1 cellular context compared by ENCODE assay signal in the genomic region with DNA sequence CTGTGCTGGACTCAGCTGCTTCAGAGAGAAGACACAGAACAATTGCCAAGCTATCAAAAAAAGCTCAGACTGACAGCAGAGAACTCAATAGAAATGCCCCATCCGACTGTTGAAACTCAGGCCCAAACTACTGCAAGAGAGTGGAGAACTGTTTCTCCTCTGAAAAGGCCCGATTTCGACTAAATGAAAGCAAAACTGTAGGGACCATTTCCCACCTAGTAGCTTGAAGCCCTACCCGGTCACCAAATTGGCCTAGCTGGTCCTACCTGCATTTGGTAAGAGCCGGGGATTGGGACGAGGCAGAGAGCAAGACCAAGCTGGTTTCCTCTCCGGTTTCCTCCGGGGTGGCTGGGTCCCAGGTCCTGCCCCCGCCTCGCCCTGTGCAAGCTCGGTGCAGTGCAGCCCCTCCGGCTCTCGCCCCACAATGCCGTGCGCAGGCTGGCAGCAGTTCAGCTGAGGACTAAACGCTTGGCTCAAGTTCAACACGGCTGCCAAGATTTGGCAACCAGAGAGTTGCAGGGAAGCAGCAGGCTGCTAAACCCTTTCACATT.
TF ChIP-seq lines count a peak whose summit lies in the region.

No MANE protein-coding gene starts in this region.

TF ChIP-seq in HepG2, 621 proteins besides CTCF, POLR2A, EP300 and RAD21 (continued from another document):
- TF ChIP-seq NFYC (CRISPR knock-in tag; IDR thresholded peaks at IDR 0.05), result no peak
- no peak for TF ChIP-seq IKZF4 (CRISPR knock-in tag; IDR thresholded peaks at IDR 0.05; ENCODE audit: borderline replicate concordance, low read depth, not compliant biosample characterization)
- TF ChIP-seq, protein P1, sequence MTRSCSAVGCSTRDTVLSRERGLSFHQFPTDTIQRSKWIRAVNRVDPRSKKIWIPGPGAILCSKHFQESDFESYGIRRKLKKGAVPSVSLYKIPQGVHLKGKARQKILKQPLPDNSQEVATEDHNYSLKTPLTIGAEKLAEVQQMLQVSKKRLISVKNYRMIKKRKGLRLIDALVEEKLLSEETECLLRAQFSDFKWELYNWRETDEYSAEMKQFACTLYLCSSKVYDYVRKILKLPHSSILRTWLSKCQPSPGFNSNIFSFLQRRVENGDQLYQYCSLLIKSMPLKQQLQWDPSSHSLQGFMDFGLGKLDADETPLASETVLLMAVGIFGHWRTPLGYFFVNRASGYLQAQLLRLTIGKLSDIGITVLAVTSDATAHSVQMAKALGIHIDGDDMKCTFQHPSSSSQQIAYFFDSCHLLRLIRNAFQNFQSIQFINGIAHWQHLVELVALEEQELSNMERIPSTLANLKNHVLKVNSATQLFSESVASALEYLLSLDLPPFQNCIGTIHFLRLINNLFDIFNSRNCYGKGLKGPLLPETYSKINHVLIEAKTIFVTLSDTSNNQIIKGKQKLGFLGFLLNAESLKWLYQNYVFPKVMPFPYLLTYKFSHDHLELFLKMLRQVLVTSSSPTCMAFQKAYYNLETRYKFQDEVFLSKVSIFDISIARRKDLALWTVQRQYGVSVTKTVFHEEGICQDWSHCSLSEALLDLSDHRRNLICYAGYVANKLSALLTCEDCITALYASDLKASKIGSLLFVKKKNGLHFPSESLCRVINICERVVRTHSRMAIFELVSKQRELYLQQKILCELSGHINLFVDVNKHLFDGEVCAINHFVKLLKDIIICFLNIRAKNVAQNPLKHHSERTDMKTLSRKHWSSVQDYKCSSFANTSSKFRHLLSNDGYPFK (CRISPR knock-in tag; IDR thresholded peaks at IDR 0.05; ENCODE audit: borderline replicate concordance), result no peak
- TF ChIP-seq ZNF660 (CRISPR knock-in tag; IDR thresholded peaks at IDR 0.05; ENCODE audit: borderline replicate concordance, low read depth), result no peak
- TF ChIP-seq, protein P2, sequence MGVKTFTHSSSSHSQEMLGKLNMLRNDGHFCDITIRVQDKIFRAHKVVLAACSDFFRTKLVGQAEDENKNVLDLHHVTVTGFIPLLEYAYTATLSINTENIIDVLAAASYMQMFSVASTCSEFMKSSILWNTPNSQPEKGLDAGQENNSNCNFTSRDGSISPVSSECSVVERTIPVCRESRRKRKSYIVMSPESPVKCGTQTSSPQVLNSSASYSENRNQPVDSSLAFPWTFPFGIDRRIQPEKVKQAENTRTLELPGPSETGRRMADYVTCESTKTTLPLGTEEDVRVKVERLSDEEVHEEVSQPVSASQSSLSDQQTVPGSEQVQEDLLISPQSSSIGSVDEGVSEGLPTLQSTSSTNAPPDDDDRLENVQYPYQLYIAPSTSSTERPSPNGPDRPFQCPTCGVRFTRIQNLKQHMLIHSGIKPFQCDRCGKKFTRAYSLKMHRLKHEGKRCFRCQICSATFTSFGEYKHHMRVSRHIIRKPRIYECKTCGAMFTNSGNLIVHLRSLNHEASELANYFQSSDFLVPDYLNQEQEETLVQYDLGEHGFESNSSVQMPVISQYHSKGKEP (CRISPR knock-in tag; IDR thresholded peaks at IDR 0.05), result no peak
